ENCODE assay signal across 2 cellular contexts in genomic region chr2:172439911-172440310, GRCh38.
TF ChIP-seq lines count a peak whose summit lies in the region.

No MANE protein-coding gene starts in this region.

TF ChIP-seq in A549, 52 proteins besides CTCF, POLR2A, EP300 and RAD21 (continued from another document):
- TF ChIP-seq CHD4 (IDR thresholded peaks at IDR 0.05; ENCODE audit: borderline replicate concordance) (no peak), TFCP2L1 (CRISPR knock-in tag; IDR thresholded peaks at IDR 0.05) (no peak), MAFK (IDR thresholded peaks at IDR 0.05; ENCODE audit: partially characterized antibody) (no peak)

TF ChIP-seq in HCT116, 20 proteins besides CTCF, POLR2A, EP300 and RAD21 (continued from another document):
- TF ChIP-seq MAX (IDR thresholded peaks at IDR 0.05) = no peak
- TF ChIP-seq REST (IDR thresholded peaks at IDR 0.05; ENCODE audit: low read depth) = no peak
- TF ChIP-seq SIN3A (IDR thresholded peaks at IDR 0.05; ENCODE audit: low read depth) = no peak
- no peak for TF ChIP-seq EGR1 (IDR thresholded peaks at IDR 0.05; ENCODE audit: low read depth)
